ENCODE assay signal across 37 cellular contexts in the genomic region with DNA sequence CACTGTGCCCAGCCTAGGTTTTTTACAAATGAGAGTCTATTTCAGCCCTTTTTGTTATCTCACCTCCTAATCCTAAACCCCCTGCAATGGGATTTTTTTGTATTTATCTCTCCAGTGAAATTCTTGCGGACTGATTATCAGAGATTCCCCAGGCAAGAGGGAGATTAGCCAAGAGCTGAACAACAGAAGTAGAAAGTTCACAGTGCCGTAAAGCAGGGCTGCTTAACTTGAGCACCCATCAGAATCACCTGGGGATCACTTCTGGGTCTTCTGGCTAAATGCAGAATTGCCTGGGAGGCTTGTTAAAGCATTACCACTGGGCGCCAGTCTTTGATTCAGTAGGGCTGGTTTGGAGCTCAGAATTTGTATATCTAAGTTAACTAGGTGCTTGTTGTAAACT. TPM values are rescaled to one million over a fixed set of nuclear protein-coding genes. Genes with fewer than 3 reads are reported as not detected.
"Had no signal": no experiment of that assay in that cellular context is flagged by ENCODE, and none has a peak within 500 bp of the region (broad histone marks: within the 10 kb centered on the region; RNA-seq: fewer than 3 reads in every experiment).

No MANE protein-coding gene starts in this region.

- H3K27me3 Mint-ChIP-seq: activated CD4-positive, alpha-beta T cell treated with anti-CD3 and anti-CD28 coated beads, Interleukin-2, amount 10 ng/mL, durations not matched to agents 24 days and 14 days; activated CD8-positive, alpha-beta T cell treated with anti-CD3 and anti-CD28 coated beads for 36 hours; activated naive CD8-positive, alpha-beta T cell treated with anti-CD3 and anti-CD28 coated beads for 36 hours; activated T-helper 17 cell treated with anti-CD3 and anti-CD28 coated beads, Interleukin-2, amount 50 U/mL, for 72 hours had no signal

- H3K36me3 ChIP-seq: brain microvascular endothelial cell, MG63, Peyer's patch had no signal

- H3K27me3 ChIP-seq: brain microvascular endothelial cell, MG63, Peyer's patch had no signal

- H3K9me3 Mint-ChIP-seq: activated CD4-positive, alpha-beta T cell treated with anti-CD3 and anti-CD28 coated beads, Interleukin-2, amount 10 ng/mL, durations not matched to agents 24 days and 14 days; activated CD8-positive, alpha-beta T cell treated with anti-CD3 and anti-CD28 coated beads for 36 hours; activated naive CD8-positive, alpha-beta T cell treated with anti-CD3 and anti-CD28 coated beads for 36 hours; activated T-cell treated with anti-CD3 and anti-CD28 coated beads, Interleukin-2, amount 50 U/mL, for 72 hours; activated T-helper 17 cell treated with anti-CD3 and anti-CD28 coated beads, Interleukin-2, amount 50 U/mL, for 72 hours; central memory CD8-positive, alpha-beta T cell had no signal

- H3K4me3 Mint-ChIP-seq: activated CD4-positive, alpha-beta T cell treated with anti-CD3 and anti-CD28 coated beads, Interleukin-2, amount 10 ng/mL, durations not matched to agents 24 days and 14 days; activated CD8-positive, alpha-beta T cell treated with anti-CD3 and anti-CD28 coated beads for 36 hours; activated naive CD8-positive, alpha-beta T cell treated with anti-CD3 and anti-CD28 coated beads for 36 hours; activated T-cell treated with anti-CD3 and anti-CD28 coated beads, Interleukin-2, amount 50 U/mL, for 72 hours; activated T-helper 17 cell treated with anti-CD3 and anti-CD28 coated beads, Interleukin-2, amount 50 U/mL, for 72 hours; central memory CD8-positive, alpha-beta T cell had no signal

- H3K4me1 Mint-ChIP-seq: activated CD4-positive, alpha-beta T cell treated with anti-CD3 and anti-CD28 coated beads, Interleukin-2, amount 10 ng/mL, durations not matched to agents 24 days and 14 days; activated naive CD8-positive, alpha-beta T cell treated with anti-CD3 and anti-CD28 coated beads for 36 hours; activated T-helper 17 cell treated with anti-CD3 and anti-CD28 coated beads, Interleukin-2, amount 50 U/mL, for 72 hours; central memory CD8-positive, alpha-beta T cell had no signal

- H3K9me3 ChIP-seq: MG63, Peyer's patch had no signal

- H3K27ac Mint-ChIP-seq: activated CD4-positive, alpha-beta T cell treated with anti-CD3 and anti-CD28 coated beads, Interleukin-2, amount 10 ng/mL, durations not matched to agents 24 days and 14 days; activated CD8-positive, alpha-beta T cell treated with anti-CD3 and anti-CD28 coated beads for 36 hours; activated naive CD8-positive, alpha-beta T cell treated with anti-CD3 and anti-CD28 coated beads for 36 hours; activated T-cell treated with anti-CD3 and anti-CD28 coated beads, Interleukin-2, amount 50 U/mL, for 72 hours; activated T-helper 17 cell treated with anti-CD3 and anti-CD28 coated beads, Interleukin-2, amount 50 U/mL, for 72 hours had no signal

- H3K27ac ChIP-seq: brain microvascular endothelial cell, Peyer's patch, VCaP had no signal

- H3K4me3 ChIP-seq: MG63, Peyer's patch had no signal

- H3K36me3 Mint-ChIP-seq: activated naive CD8-positive, alpha-beta T cell treated with anti-CD3 and anti-CD28 coated beads for 36 hours had no signal

- ATAC-seq: activated CD8-positive, alpha-beta T cell treated with anti-CD3 and anti-CD28 coated beads for 36 hours; activated T-cell treated with anti-CD3 and anti-CD28 coated beads, Interleukin-2, amount 50 U/mL, for 72 hours; activated T-helper 17 cell treated with anti-CD3 and anti-CD28 coated beads, Interleukin-2, amount 50 U/mL, for 72 hours; PC-3 had no signal

- H3K4me1 ChIP-seq: Peyer's patch had no signal

- DNase-seq: activated CD4-positive, alpha-beta T cell treated with anti-CD3 and anti-CD28 coated beads, Interleukin-2, amount 10 ng/mL, durations not matched to agents 24 days and 14 days; activated CD4-positive, alpha-beta T cell treated with anti-CD3 and anti-CD28 coated beads, Interleukin-2, amount 50 U/mL, for 4 hours; activated CD8-positive, alpha-beta T cell treated with anti-CD3 and anti-CD28 coated beads for 36 hours; activated effector memory CD4-positive, alpha-beta T cell treated with anti-CD3 and anti-CD28 coated beads, Interleukin-2, amount 50 U/mL, for 16 hours; activated naive CD4-positive, alpha-beta T cell; activated naive CD4-positive, alpha-beta T cell treated with anti-CD3 and anti-CD28 coated beads, Interleukin-2, amount 50 U/mL, for 16 hours; activated naive CD8-positive, alpha-beta T cell treated with anti-CD3 and anti-CD28 coated beads for 36 hours; activated T-cell treated with anti-CD3 and anti-CD28 coated beads, Interleukin-2, amount 50 U/mL, for 1 hour; activated T-cell treated with anti-CD3 and anti-CD28 coated beads, Interleukin-2, amount 50 U/mL, for 72 hours; amniotic stem cell; aorta; brain microvascular endothelial cell; Kasumi-1; KG1; MG63; NCI-H1048; NCI-H1105 treated with DMSO at 0.1 percent for 48 hours; NCI-H1436; NCI-H1694 treated with DMSO at 0.1 percent for 48 hours; NCI-H2029; NCI-H345; NCI-H524 treated with DMSO at 0.1 percent for 48 hours; NK-92 treated with Interleukin-12 subunit alpha and Interleukin-12 subunit beta, amount 100 ng/mL, for 24 hours; PC-3; Peyer's patch; RPMI8226; SIG-M5; SW 1271; T-helper 1 cell; T-helper 2 cell; T-helper 9 cell had no signal

RNA-seq across cellular contexts. Expression of a gene that starts 1.3 kb away (rescaled TPM):
- total RNA-seq: activated CD4-positive, alpha-beta T cell treated with anti-CD3 and anti-CD28 coated beads, Interleukin-2, amount 10 ng/mL, durations not matched to agents 24 days and 14 days; activated CD8-positive, alpha-beta memory T cell treated with anti-CD3 and anti-CD28 coated beads for 36 hours; activated CD8-positive, alpha-beta T cell treated with anti-CD3 and anti-CD28 coated beads for 36 hours; activated naive CD8-positive, alpha-beta T cell treated with anti-CD3 and anti-CD28 coated beads for 36 hours; activated T-cell treated with anti-CD3 and anti-CD28 coated beads, Interleukin-2, amount 50 U/mL, for 72 hours; activated T-helper 17 cell treated with anti-CD3 and anti-CD28 coated beads, Interleukin-2, amount 50 U/mL, for 72 hours; aorta; NCI-H460; PC-3; Peyer's patch; SK-MEL-5 had no signal
- polyA plus RNA-seq: aorta had no signal

RNA-seq across cellular contexts. Expression of a gene that starts 14.4 kb away (rescaled TPM):
- total RNA-seq: activated CD4-positive, alpha-beta T cell treated with anti-CD3 and anti-CD28 coated beads, Interleukin-2, amount 10 ng/mL, durations not matched to agents 24 days and 14 days; activated CD8-positive, alpha-beta memory T cell treated with anti-CD3 and anti-CD28 coated beads for 36 hours; activated CD8-positive, alpha-beta T cell treated with anti-CD3 and anti-CD28 coated beads for 36 hours; activated naive CD8-positive, alpha-beta T cell treated with anti-CD3 and anti-CD28 coated beads for 36 hours; activated T-cell treated with anti-CD3 and anti-CD28 coated beads, Interleukin-2, amount 50 U/mL, for 72 hours; activated T-helper 17 cell treated with anti-CD3 and anti-CD28 coated beads, Interleukin-2, amount 50 U/mL, for 72 hours; NCI-H460; PC-3; Peyer's patch; SK-MEL-5 had no signal
- polyA plus RNA-seq: aorta had no signal

RNA-seq across cellular contexts. Expression of a gene that starts 37.2 kb away (rescaled TPM):
- total RNA-seq: activated CD4-positive, alpha-beta T cell treated with anti-CD3 and anti-CD28 coated beads, Interleukin-2, amount 10 ng/mL, durations not matched to agents 24 days and 14 days; activated CD8-positive, alpha-beta memory T cell treated with anti-CD3 and anti-CD28 coated beads for 36 hours; activated CD8-positive, alpha-beta T cell treated with anti-CD3 and anti-CD28 coated beads for 36 hours; activated naive CD8-positive, alpha-beta T cell treated with anti-CD3 and anti-CD28 coated beads for 36 hours; activated T-cell treated with anti-CD3 and anti-CD28 coated beads, Interleukin-2, amount 50 U/mL, for 72 hours; activated T-helper 17 cell treated with anti-CD3 and anti-CD28 coated beads, Interleukin-2, amount 50 U/mL, for 72 hours; aorta; NCI-H460; PC-3; Peyer's patch; SK-MEL-5 had no signal
- polyA plus RNA-seq: aorta had no signal

RNA-seq across cellular contexts. Expression of a gene that starts 44.3 kb away (rescaled TPM):
- total RNA-seq: activated CD4-positive, alpha-beta T cell treated with anti-CD3 and anti-CD28 coated beads, Interleukin-2, amount 10 ng/mL, durations not matched to agents 24 days and 14 days; activated CD8-positive, alpha-beta memory T cell treated with anti-CD3 and anti-CD28 coated beads for 36 hours; activated CD8-positive, alpha-beta T cell treated with anti-CD3 and anti-CD28 coated beads for 36 hours; activated naive CD8-positive, alpha-beta T cell treated with anti-CD3 and anti-CD28 coated beads for 36 hours; activated T-cell treated with anti-CD3 and anti-CD28 coated beads, Interleukin-2, amount 50 U/mL, for 72 hours; activated T-helper 17 cell treated with anti-CD3 and anti-CD28 coated beads, Interleukin-2, amount 50 U/mL, for 72 hours; aorta; NCI-H460; PC-3; SK-MEL-5 had no signal

RNA-seq across cellular contexts. Expression of a gene that starts 55.0 kb away (rescaled TPM):
- total RNA-seq: activated CD4-positive, alpha-beta T cell treated with anti-CD3 and anti-CD28 coated beads, Interleukin-2, amount 10 ng/mL, durations not matched to agents 24 days and 14 days; activated CD8-positive, alpha-beta memory T cell treated with anti-CD3 and anti-CD28 coated beads for 36 hours; activated CD8-positive, alpha-beta T cell treated with anti-CD3 and anti-CD28 coated beads for 36 hours; activated naive CD8-positive, alpha-beta T cell treated with anti-CD3 and anti-CD28 coated beads for 36 hours; activated T-cell treated with anti-CD3 and anti-CD28 coated beads, Interleukin-2, amount 50 U/mL, for 72 hours; activated T-helper 17 cell treated with anti-CD3 and anti-CD28 coated beads, Interleukin-2, amount 50 U/mL, for 72 hours; aorta; NCI-H460; PC-3; Peyer's patch; SK-MEL-5 had no signal
- polyA plus RNA-seq: aorta had no signal
